Comparison of ENCODE assay signal across 8 cellular contexts in the genomic region with DNA sequence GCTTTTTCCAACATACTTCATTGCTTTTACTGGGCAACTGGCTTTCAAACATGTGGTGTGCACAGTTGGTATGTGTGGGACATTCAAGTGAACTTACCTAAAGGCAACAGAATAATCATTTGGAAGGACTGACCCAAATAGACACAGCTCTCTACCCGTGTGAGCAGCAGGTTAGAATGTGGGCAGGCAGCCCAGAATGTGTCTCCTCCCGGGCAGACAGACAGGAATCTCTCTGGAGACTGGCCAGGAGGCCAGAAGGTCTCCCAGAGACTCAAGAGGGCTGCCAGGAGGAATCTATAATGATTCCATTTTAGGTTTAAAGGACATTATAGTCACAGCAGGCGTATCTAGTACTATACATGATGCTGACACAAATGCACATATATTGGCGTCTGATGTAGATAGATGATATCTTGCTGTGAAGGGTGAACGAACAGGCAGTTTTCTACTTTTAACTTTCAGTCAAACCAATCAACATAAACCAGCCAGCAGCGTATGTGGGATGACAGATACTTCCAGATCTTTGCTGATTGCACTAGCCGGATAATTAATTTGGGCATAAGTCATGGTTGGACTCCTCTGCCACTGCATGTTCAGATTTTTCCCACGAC.
DNase-seq lines count a peak whose midpoint lies in the region; ATAC-seq, FAIRE-seq and TF ChIP-seq lines count a peak whose summit lies in the region.
"Had no signal": no experiment of that assay in that cellular context is flagged by ENCODE, and none has a peak within 500 bp of the region (broad histone marks: within the 10 kb centered on the region; RNA-seq: fewer than 3 reads in every experiment).

No MANE protein-coding gene starts in this region.

- TF ChIP-seq EP300 in stomach (IDR thresholded peaks at IDR 0.05) = no peak

- peaks cover 9% of the 10 kb centered on the region for H3K9me3 Mint-ChIP-seq in activated T-helper 17 cell treated with anti-CD3 and anti-CD28 coated beads, Interleukin-2, amount 50 U/mL, for 72 hours
- H3K9me3 Mint-ChIP-seq in natural killer cell = no peaks in the 10 kb centered on the region

- H3K27ac ChIP-seq in heart left ventricle = peak overlapping the region in 5 of 12 donors; percentile 7 to 55 (median 28)
- H3K27ac ChIP-seq in stomach = no peak overlapping the region
- H3K27ac ChIP-seq: SK-N-MC had no signal

- no peaks in the 10 kb centered on the region for H3K4me1 Mint-ChIP-seq in activated T-helper 17 cell treated with anti-CD3 and anti-CD28 coated beads, Interleukin-2, amount 50 U/mL, for 72 hours
- H3K4me1 Mint-ChIP-seq in natural killer cell = no peaks in the 10 kb centered on the region

- H3K36me3 ChIP-seq in heart left ventricle (no peaks in the 10 kb centered on the region), stomach (no peaks in the 10 kb centered on the region)

- H3K36me3 Mint-ChIP-seq in activated T-helper 17 cell treated with anti-CD3 and anti-CD28 coated beads, Interleukin-2, amount 50 U/mL, for 72 hours (ENCODE audit: low read depth) = no peaks in the 10 kb centered on the region
- no peaks in the 10 kb centered on the region for H3K36me3 Mint-ChIP-seq in natural killer cell

- no peaks in the 10 kb centered on the region for H3K27me3 ChIP-seq in heart left ventricle
- no peaks in the 10 kb centered on the region for H3K27me3 ChIP-seq in stomach

- intact Hi-C loops in heart left ventricle (cut with DNase I) = loop anchor here in 3 of 10 donors (5.0 to 10.0 kb wide), 4 partner anchors 137 to 153 kb away; no protein-coding TSS in a partner anchor
- intact Hi-C loops in stomach (cut with DNase I; ENCODE audit: low total_unique reads) = no loop called here
- intact Hi-C loops in natural killer cell (cut with micrococcal nuclease) = no loop called here

- 29 to 35% (median 32%) methylated on average over 8 of the region's 8 CpGs for WGBS in heart left ventricle, 4 donors
- 49 to 62% (median 61%) methylated on average over 8 of the region's 8 CpGs for WGBS in stomach, 5 donors

- no peak overlapping the region for H3K4me3 Mint-ChIP-seq in activated T-helper 17 cell treated with anti-CD3 and anti-CD28 coated beads, Interleukin-2, amount 50 U/mL, for 72 hours
- H3K4me3 Mint-ChIP-seq in natural killer cell = no peak overlapping the region

- no peak overlapping the region for H3K27ac Mint-ChIP-seq in activated T-helper 17 cell treated with anti-CD3 and anti-CD28 coated beads, Interleukin-2, amount 50 U/mL, for 72 hours
- no peak overlapping the region for H3K27ac Mint-ChIP-seq in natural killer cell

- no peaks in the 10 kb centered on the region for H3K27me3 Mint-ChIP-seq in activated T-helper 17 cell treated with anti-CD3 and anti-CD28 coated beads, Interleukin-2, amount 50 U/mL, for 72 hours
- H3K27me3 Mint-ChIP-seq in natural killer cell (ENCODE audit: low read depth in 2 of 2) = peaks cover 10 to 41% of the 10 kb centered on the region in 2 donors

- FAIRE-seq in GM12892 (lab: Jason Lieb, UNC) = no peak

- ATAC-seq in heart left ventricle (peak; percentile 94 to 97 (median 96)), natural killer cell (no peak)
- ATAC-seq in activated T-helper 17 cell treated with anti-CD3 and anti-CD28 coated beads, Interleukin-2, amount 50 U/mL, for 72 hours (replicated peaks) = no peak

- TF ChIP-seq CTCF in heart left ventricle (IDR thresholded peaks at IDR 0.05) (no peak), stomach (IDR thresholded peaks at IDR 0.05) (no peak), natural killer cell (IDR thresholded peaks at IDR 0.05) (no peak)

- TF ChIP-seq POLR2A in heart left ventricle (IDR thresholded peaks at IDR 0.05) (no peak), stomach (IDR thresholded peaks at IDR 0.05) (no peak), GM12892 (IDR thresholded peaks at IDR 0.05; ENCODE audit: low read depth, low read length) (no peak)

- DNase-seq in HS-5 (ENCODE audit: low read depth) (peak; percentile 43), SHP77 treated with DMSO at 0.1 percent for 48 hours (lab: John Stamatoyannopoulos, UW) (peak; percentile 55), heart left ventricle (peak; percentile 76 to 90 (median 86)), stomach (peak; percentile 32), GM12892 (ENCODE audit: insufficient read length) (no peak), natural killer cell (no peak)

- no peaks in the 10 kb centered on the region for H3K9me3 ChIP-seq in heart left ventricle
- H3K9me3 ChIP-seq in stomach = no peaks in the 10 kb centered on the region

- H3K4me1 ChIP-seq in heart left ventricle (peaks cover 0 to 34% (median 25%) of the 10 kb centered on the region in 12 donors), stomach (peaks cover 0 to 37% (median 16%) of the 10 kb centered on the region in 4 donors)

- no peak overlapping the region for H3K4me3 ChIP-seq in heart left ventricle
- no peak overlapping the region for H3K4me3 ChIP-seq in stomach
- H3K4me3 ChIP-seq: SK-N-MC had no signal

Comparison
In these comparisons a context has a peak if more than half of its experiments do, and no peak if none do; other contexts are left out.
1. DNase-seq: peak in HS-5 (single experiment), SHP77 treated with DMSO at 0.1 percent for 48 hours (single experiment), heart left ventricle (5 of 5) and stomach (single experiment); none in GM12892 (single experiment) and natural killer cell (single experiment).
2. ATAC-seq: peak in heart left ventricle (4 of 4); none in activated T-helper 17 cell treated with anti-CD3 and anti-CD28 coated beads, Interleukin-2, amount 50 U/mL, for 72 hours (single experiment) and natural killer cell (0 of 3).